In genomic region chr18:76524900-76525698, GRCh38 we compare ENCODE assay signal across 8 cellular contexts. TPM values are rescaled to one million over a fixed set of nuclear protein-coding genes. Genes with fewer than 3 reads are reported as not detected.
DNase-seq lines count a peak whose midpoint lies in the region; ATAC-seq, FAIRE-seq and TF ChIP-seq lines count a peak whose summit lies in the region.

No MANE protein-coding gene starts in this region.

- H3K27ac ChIP-seq in keratinocyte (ENCODE audit: control insufficient read depth, insufficient read depth, low read length): no peak overlapping the region
- no peak overlapping the region for H3K27ac ChIP-seq in stomach smooth muscle (ENCODE audit: low read length)

- DNase-seq in GM06990 (ENCODE audit: extremely low read depth, insufficient read length): no peak
- peak; percentile 96 for DNase-seq in NCI-H2081 treated with DMSO at 0.1 percent for 48 hours (lab: John Stamatoyannopoulos, UW)
- DNase-seq in keratinocyte (ENCODE audit: low read depth, low spot score): no peak
- DNase-seq in SKM-1 (lab: John Stamatoyannopoulos, UW; ENCODE audit: unreplicated experiment): no peak

- no peak overlapping the region for H3K9ac ChIP-seq in keratinocyte (ENCODE audit: control insufficient read depth, extremely low read depth, insufficient read depth, low read length)
- peak overlapping the region; percentile 19 to 48 for H3K9ac ChIP-seq in stomach smooth muscle (ENCODE audit: low read length in 2 of 2)

- H3K27me3 ChIP-seq in GM06990 (replicated peaks; ENCODE audit: control insufficient read depth, insufficient read depth, low read length) (no peaks in the 10 kb centered on the region), keratinocyte (ENCODE audit: control insufficient read depth, extremely low read depth, insufficient read depth, low read length) (peaks cover 29% of the 10 kb centered on the region), stomach smooth muscle (ENCODE audit: control insufficient read depth in 1 of 2, insufficient read depth in 2 of 2, low read length in 2 of 2) (peaks cover 0 to 3% of the 10 kb centered on the region in 2 donors)

- H2AFZ ChIP-seq in keratinocyte (ENCODE audit: control insufficient read depth, low read length): peak overlapping the region; percentile 84

- H3K9me1 ChIP-seq in keratinocyte (ENCODE audit: control insufficient read depth, extremely low read depth, insufficient read depth, low read length): no peaks in the 10 kb centered on the region

- peaks cover 0 to 1% (median 0%) of the 10 kb centered on the region in 5 experiments for H3K9me3 Mint-ChIP-seq in brain

- H3K36me3 ChIP-seq in GM06990 (ENCODE audit: control insufficient read depth, insufficient read depth, low read length) (no peaks in the 10 kb centered on the region), keratinocyte (ENCODE audit: control insufficient read depth in 2 of 2, extremely low read depth in 1 of 2, insufficient read depth in 2 of 2, low read length in 2 of 2) (no peaks in the 10 kb centered on the region), stomach smooth muscle (ENCODE audit: control insufficient read depth in 2 of 2, insufficient read depth in 2 of 2, low read length in 2 of 2) (no peaks in the 10 kb centered on the region)

- H3K9me3 ChIP-seq in keratinocyte (ENCODE audit: control insufficient read depth, low read depth, low read length): no peaks in the 10 kb centered on the region
- H3K9me3 ChIP-seq in stomach smooth muscle (ENCODE audit: control insufficient read depth in 2 of 2, low read length in 2 of 2): no peaks in the 10 kb centered on the region

- H3K4me3 ChIP-seq in GM06990 (replicated peaks; ENCODE audit: low read depth, low read length) (peak overlapping the region; percentile 19), keratinocyte (ENCODE audit: control insufficient read depth in 2 of 3, extremely low read depth in 1 of 3, insufficient read depth in 2 of 3, low read depth in 1 of 3, low read length in 3 of 3) (peak overlapping the region in 2 of 3 experiments; percentile 7 to 46), stomach smooth muscle (ENCODE audit: low read length in 2 of 2) (peak overlapping the region; percentile 37 to 69)

- TF ChIP-seq CTCF in GM06990 (IDR thresholded peaks at IDR 0.05; ENCODE audit: insufficient read depth, low read length, poor library complexity, severe bottlenecking) (no peak), brain (conservative IDR thresholded peaks at IDR 0.05) (no peak), keratinocyte (optimal IDR thresholded peaks at IDR 0.05 in 1 of 3, IDR thresholded peaks at IDR 0.05 in 1 of 3, conservative IDR thresholded peaks at IDR 0.05 in 1 of 3; ENCODE audit: extremely low read depth in 1 of 3, insufficient read depth in 2 of 3, low read length in 3 of 3) (no peak)

- no peaks in the 10 kb centered on the region for H4K20me1 ChIP-seq in keratinocyte (ENCODE audit: control insufficient read depth, extremely low read depth, insufficient read depth, low read length)

- peak overlapping the region; percentile 44 to 96 (median 79) for H3K27ac Mint-ChIP-seq in brain

- H3K4me1 Mint-ChIP-seq in brain: peaks cover 82% of the 10 kb centered on the region

- H3K4me1 ChIP-seq in keratinocyte (ENCODE audit: control insufficient read depth, extremely low read depth, insufficient read depth, low read length): peaks cover 6% of the 10 kb centered on the region
- H3K4me1 ChIP-seq in stomach smooth muscle (ENCODE audit: control insufficient read depth, insufficient read depth, low read length): peaks cover 6% of the 10 kb centered on the region

- no peaks in the 10 kb centered on the region for H3K36me3 Mint-ChIP-seq in brain

- no peaks in the 10 kb centered on the region for H3K79me2 ChIP-seq in keratinocyte (ENCODE audit: control insufficient read depth, insufficient read depth, low read length)

- H3K27me3 Mint-ChIP-seq in brain: peaks cover 3% of the 10 kb centered on the region

- dilution Hi-C loops in keratinocyte (cut with MboI; ENCODE audit: extremely low pct_ligation_motif_present, low sequenced_read_pairs): no loop called here

- peak overlapping the region; percentile 83 for H3K4me2 ChIP-seq in keratinocyte (ENCODE audit: control insufficient read depth, extremely low read depth, insufficient read depth, low read depth, low read length)

- peak overlapping the region; percentile 83 to 91 (median 85) for H3K4me3 Mint-ChIP-seq in brain

- FAIRE-seq in keratinocyte (lab: Jason Lieb, UNC): no peak

- ATAC-seq in GM19395 (IDR thresholded peaks at IDR 0.05; ENCODE audit: unreplicated experiment): no peak
- no peak for ATAC-seq in HG03175 (IDR thresholded peaks at IDR 0.05; ENCODE audit: unreplicated experiment)

RNA-seq across cellular contexts. Expression of gene ZNF516, which starts 30.1 kb away (rescaled TPM):
- 29.0 TPM for polyA plus RNA-seq in brain (ENCODE audit: insufficient read depth, low read depth, low replicate concordance)
- 7.4 to 9.3 TPM (median 9.2 TPM) in 3 replicates for polyA plus RNA-seq in keratinocyte
- 5.9 TPM for polyA plus RNA-seq in keratinocyte (2011; ENCODE audit: low read depth)
- polyA plus RNA-seq in keratinocyte (2011; cell fraction: cytosol; rRNA removed): 5.2 and 5.6 TPM in 2 replicates
- polyA plus RNA-seq in keratinocyte (2011; cell fraction: nucleus; rRNA removed): 27.0 and 30.5 TPM in 2 replicates
- 14.0 and 14.2 TPM in 2 replicates for polyA plus RNA-seq in keratinocyte (2012; ENCODE audit: low replicate concordance)
- 11.8 to 25.9 TPM (median 20.6 TPM) in 3 replicates for polyA minus RNA-seq in keratinocyte
- 16.7 TPM for polyA minus RNA-seq in keratinocyte (2011; cell fraction: cytosol; rRNA and poly(A)+ RNA removed)
- polyA minus RNA-seq in keratinocyte (2011; cell fraction: nucleus; rRNA and poly(A)+ RNA removed): 30.6 and 40.4 TPM in 2 replicates
